ENCODE assay signal across 8 cellular contexts in genomic region chr1:186605762-186606350, GRCh38.
DNase-seq lines count a peak whose midpoint lies in the region; ATAC-seq lines count a peak whose summit lies in the region.

No MANE protein-coding gene starts in this region.

- no peak overlapping the region for H3K27ac ChIP-seq in mesenchymal stem cell (ENCODE audit: low read length, poor library complexity, severe bottlenecking)

- no peak overlapping the region for H3K4ac ChIP-seq in mesenchymal stem cell (ENCODE audit: low read depth in 1 of 2, low read length in 2 of 2)

- WGBS in mesenchymal stem cell: 24% methylated on average over 3 of the region's 4 CpGs

- no peak overlapping the region for H3K4me3 ChIP-seq in mesenchymal stem cell (ENCODE audit: insufficient read depth in 1 of 2, low read depth in 1 of 2, low read length in 2 of 2)

- no peaks in the 10 kb centered on the region for H3K4me1 ChIP-seq in mesenchymal stem cell (ENCODE audit: control insufficient read depth, insufficient read depth, low read depth, low read length)

- H2BK15ac ChIP-seq in mesenchymal stem cell (ENCODE audit: low read depth, poor library complexity, severe bottlenecking): no peak overlapping the region

- H3K23ac ChIP-seq in mesenchymal stem cell (ENCODE audit: low read length in 2 of 2): no peak overlapping the region

- H3K18ac ChIP-seq in mesenchymal stem cell (ENCODE audit: low read depth in 1 of 2, low read length in 2 of 2): no peak overlapping the region

- H3K36me3 ChIP-seq in mesenchymal stem cell (ENCODE audit: control insufficient read depth in 1 of 2, insufficient read depth in 2 of 2, low read depth in 1 of 2, low read length in 2 of 2): no peaks in the 10 kb centered on the region

- no peaks in the 10 kb centered on the region for H3K79me1 ChIP-seq in mesenchymal stem cell (replicated peaks; ENCODE audit: low read length, poor library complexity, severe bottlenecking)

- H4K8ac ChIP-seq in mesenchymal stem cell (ENCODE audit: low read length): no peak overlapping the region

- ATAC-seq in GM19328 (IDR thresholded peaks at IDR 0.05; ENCODE audit: unreplicated experiment): peak; percentile 83
- peak; percentile 63 for ATAC-seq in HG03457 (IDR thresholded peaks at IDR 0.05; ENCODE audit: unreplicated experiment)

- H3K14ac ChIP-seq in mesenchymal stem cell (ENCODE audit: low read length in 2 of 2): no peak overlapping the region

- no peak overlapping the region for H2AFZ ChIP-seq in mesenchymal stem cell (ENCODE audit: low read depth, low read length)

- H3K27me3 ChIP-seq in mesenchymal stem cell (ENCODE audit: control insufficient read depth in 1 of 2, insufficient read depth in 1 of 2, low read length in 2 of 2): no peaks in the 10 kb centered on the region

- peak; percentile 24 for DNase-seq in DMS 273 treated with DMSO at 0.1 percent for 48 hours (lab: John Stamatoyannopoulos, UW)
- peak; percentile 14 for DNase-seq in SHP77 treated with DMSO at 0.1 percent for 48 hours (lab: John Stamatoyannopoulos, UW)
- DNase-seq in dedifferentiated amniotic fluid mesenchymal stem cell (ENCODE audit: extremely low spot score): peak; percentile 35
- DNase-seq in mesenchymal stem cell: peak; percentile 71
- DNase-seq in T1000 (lab: John Stamatoyannopoulos, UW): no peak
- DNase-seq in DMS79 treated with DMSO at 0.1 percent for 48 hours (lab: John Stamatoyannopoulos, UW): no peak

- H3K4me2 ChIP-seq in mesenchymal stem cell (ENCODE audit: low read length, poor library complexity, severe bottlenecking): no peak overlapping the region

- H2BK5ac ChIP-seq in mesenchymal stem cell (ENCODE audit: low read depth, low read length, poor library complexity, severe bottlenecking): no peak overlapping the region

- no peaks in the 10 kb centered on the region for H3K9me3 ChIP-seq in mesenchymal stem cell (ENCODE audit: control insufficient read depth, low read length)

- peak overlapping the region; percentile 10 for H3K9ac ChIP-seq in mesenchymal stem cell (ENCODE audit: low read length)

- H2BK120ac ChIP-seq in mesenchymal stem cell (ENCODE audit: low read depth, low read length): peak overlapping the region; percentile 27

- no peak overlapping the region for H4K91ac ChIP-seq in mesenchymal stem cell (ENCODE audit: low read length)

- peak overlapping the region in 1 of 2 experiments; percentile 21 for H2BK12ac ChIP-seq in mesenchymal stem cell (ENCODE audit: low read length in 2 of 2)

- H2AK5ac ChIP-seq in mesenchymal stem cell (ENCODE audit: low read length, severe bottlenecking): no peak overlapping the region

Comparison
In these comparisons a context has a peak if more than half of its experiments do, and no peak if none do; other contexts are left out.
1. DNase-seq: peak in DMS 273 treated with DMSO at 0.1 percent for 48 hours (single experiment), SHP77 treated with DMSO at 0.1 percent for 48 hours (single experiment), dedifferentiated amniotic fluid mesenchymal stem cell (single experiment) and mesenchymal stem cell (single experiment); none in T1000 (single experiment) and DMS79 treated with DMSO at 0.1 percent for 48 hours (single experiment).